Comparison of ENCODE assay signal across 20 cellular contexts in the genomic region with DNA sequence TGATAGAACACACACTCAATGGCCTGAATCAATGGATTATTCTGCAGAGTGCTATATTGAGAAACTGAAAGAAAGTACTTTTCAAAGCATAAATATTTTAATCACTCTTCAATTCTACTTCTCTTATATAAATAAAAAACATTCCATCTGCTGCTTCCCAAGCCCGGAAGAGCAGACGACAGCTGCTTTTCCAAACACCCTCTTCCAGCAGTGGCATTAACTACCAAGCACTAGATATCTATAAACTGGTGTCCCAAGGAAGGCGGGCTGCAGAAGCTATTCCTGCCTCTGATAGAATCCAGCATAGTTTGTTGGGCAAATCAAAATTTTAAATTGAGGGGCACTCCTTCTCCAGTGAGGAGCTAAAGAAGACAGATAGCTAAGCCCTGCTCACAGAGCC.
DNase-seq lines count a peak whose midpoint lies in the region; TF ChIP-seq lines count a peak whose summit lies in the region.
"Had no signal": no experiment of that assay in that cellular context is flagged by ENCODE, and none has a peak within 500 bp of the region (broad histone marks: within the 10 kb centered on the region; RNA-seq: fewer than 3 reads in every experiment).

No MANE protein-coding gene starts in this region.

- no peaks in the 10 kb centered on the region for H3K36me3 Mint-ChIP-seq in mesothelial cell of epicardium

- no peaks in the 10 kb centered on the region for H3K9me3 Mint-ChIP-seq in mesothelial cell of epicardium
- H3K9me3 Mint-ChIP-seq: CD4-positive, alpha-beta memory T cell; T-helper 1 cell treated with Interleukin-12 subunit alpha and Interleukin-12 subunit beta and Interleukin-4 antibody, amounts not matched to agents 30 μg/mL and 1 μg/mL, for 36 hours had no signal

- H3K4me3 Mint-ChIP-seq in mesothelial cell of epicardium: no peak overlapping the region
- H3K4me3 Mint-ChIP-seq: CD4-positive, alpha-beta memory T cell; T-helper 1 cell treated with Interleukin-12 subunit alpha and Interleukin-12 subunit beta and Interleukin-4 antibody, amounts not matched to agents 30 μg/mL and 1 μg/mL, for 36 hours had no signal

- TF ChIP-seq CTCF in mesothelial cell of epicardium (IDR thresholded peaks at IDR 0.05; ENCODE audit: unreplicated experiment): no peak

- peaks cover 2% of the 10 kb centered on the region for H3K4me1 Mint-ChIP-seq in mesothelial cell of epicardium

- H3K27ac Mint-ChIP-seq in mesothelial cell of epicardium: no peak overlapping the region
- H3K27ac Mint-ChIP-seq: T-helper 1 cell treated with Interleukin-12 subunit alpha and Interleukin-12 subunit beta and Interleukin-4 antibody, amounts not matched to agents 30 μg/mL and 1 μg/mL, for 36 hours had no signal

- in situ Hi-C loops in G401 (cut with HindIII; ENCODE audit: low sequenced_read_pairs): no loop called here

- DNase-seq in DMS 273 (lab: John Stamatoyannopoulos, UW; ENCODE audit: unreplicated experiment) (peak; percentile 69), DMS 273 treated with DMSO at 0.1 percent for 48 hours (lab: John Stamatoyannopoulos, UW) (peak; percentile 24), NCI-H2171 (lab: John Stamatoyannopoulos, UW) (peak; percentile 26), SHP77 treated with DMSO at 0.1 percent for 48 hours (lab: John Stamatoyannopoulos, UW) (peak; percentile 41), mesothelial cell of epicardium (ENCODE audit: low spot score in 2 of 2, unreplicated experiment in 2 of 2) (no peak), G401 (ENCODE audit: low spot score) (no peak), mucosa of gallbladder (ENCODE audit: low spot score) (no peak)
- DNase-seq in activated effector memory CD4-positive, alpha-beta T cell treated with Interleukin-2 at 50 U/mL for 16 hours: no peak
- DNase-seq: C1 segment of cervical spinal cord; CD4-positive, alpha-beta memory T cell; COR-L47; Kasumi-1; NCI-H1092 treated with DMSO at 0.1 percent for 48 hours; NCI-H1436; NCI-H1930; NCI-H345; SIG-M5; SK-N-SH; SW 1271 had no signal

- H3K27me3 Mint-ChIP-seq in mesothelial cell of epicardium (ENCODE audit: low read depth): no peaks in the 10 kb centered on the region
- H3K27me3 Mint-ChIP-seq: CD4-positive, alpha-beta memory T cell had no signal

Comparison
In these comparisons a context has a peak if more than half of its experiments do, and no peak if none do; other contexts are left out.
1. DNase-seq: peak in DMS 273 (single experiment), DMS 273 treated with DMSO at 0.1 percent for 48 hours (single experiment), NCI-H2171 (single experiment) and SHP77 treated with DMSO at 0.1 percent for 48 hours (single experiment); none in mesothelial cell of epicardium (0 of 2), G401 (single experiment), activated effector memory CD4-positive, alpha-beta T cell treated with Interleukin-2 at 50 U/mL for 16 hours (single experiment) and mucosa of gallbladder (single experiment).